In genomic region chr12:50056629-50056976, GRCh38 we compare ENCODE assay signal across 2 cellular contexts.
TF ChIP-seq lines count a peak whose summit lies in the region.

No MANE protein-coding gene starts in this region.

TF ChIP-seq in SK-N-SH, 30 proteins besides CTCF, POLR2A, EP300 and RAD21 (continued from another document):
- TF ChIP-seq MXI1 (IDR thresholded peaks at IDR 0.05; ENCODE audit: low read depth, low read length) (no peak), MEF2A (IDR thresholded peaks at IDR 0.05; ENCODE audit: borderline replicate concordance, low read depth) (no peak), FOXM1 (IDR thresholded peaks at IDR 0.05; ENCODE audit: low read depth) (no peak), ELF1 (IDR thresholded peaks at IDR 0.05) (no peak), SIN3A (IDR thresholded peaks at IDR 0.05; ENCODE audit: borderline replicate concordance, low read depth, low read length) (no peak)

TF ChIP-seq in SK-N-SH treated with all-trans-retinoic acid at 6 μM for 48 hours, 23 proteins besides CTCF, POLR2A, EP300 and RAD21 (continued from another document):
- TF ChIP-seq, protein P1, sequence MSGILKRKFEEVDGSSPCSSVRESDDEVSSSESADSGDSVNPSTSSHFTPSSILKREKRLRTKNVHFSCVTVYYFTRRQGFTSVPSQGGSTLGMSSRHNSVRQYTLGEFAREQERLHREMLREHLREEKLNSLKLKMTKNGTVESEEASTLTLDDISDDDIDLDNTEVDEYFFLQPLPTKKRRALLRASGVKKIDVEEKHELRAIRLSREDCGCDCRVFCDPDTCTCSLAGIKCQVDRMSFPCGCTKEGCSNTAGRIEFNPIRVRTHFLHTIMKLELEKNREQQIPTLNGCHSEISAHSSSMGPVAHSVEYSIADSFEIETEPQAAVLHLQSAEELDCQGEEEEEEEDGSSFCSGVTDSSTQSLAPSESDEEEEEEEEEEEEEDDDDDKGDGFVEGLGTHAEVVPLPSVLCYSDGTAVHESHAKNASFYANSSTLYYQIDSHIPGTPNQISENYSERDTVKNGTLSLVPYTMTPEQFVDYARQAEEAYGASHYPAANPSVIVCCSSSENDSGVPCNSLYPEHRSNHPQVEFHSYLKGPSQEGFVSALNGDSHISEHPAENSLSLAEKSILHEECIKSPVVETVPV (CRISPR knock-in tag; IDR thresholded peaks at IDR 0.05) = no peak
- no peak for TF ChIP-seq PATZ1 (CRISPR knock-in tag; IDR thresholded peaks at IDR 0.05; ENCODE audit: borderline replicate concordance)
